9 cellular contexts compared by ENCODE assay signal in the genomic region with DNA sequence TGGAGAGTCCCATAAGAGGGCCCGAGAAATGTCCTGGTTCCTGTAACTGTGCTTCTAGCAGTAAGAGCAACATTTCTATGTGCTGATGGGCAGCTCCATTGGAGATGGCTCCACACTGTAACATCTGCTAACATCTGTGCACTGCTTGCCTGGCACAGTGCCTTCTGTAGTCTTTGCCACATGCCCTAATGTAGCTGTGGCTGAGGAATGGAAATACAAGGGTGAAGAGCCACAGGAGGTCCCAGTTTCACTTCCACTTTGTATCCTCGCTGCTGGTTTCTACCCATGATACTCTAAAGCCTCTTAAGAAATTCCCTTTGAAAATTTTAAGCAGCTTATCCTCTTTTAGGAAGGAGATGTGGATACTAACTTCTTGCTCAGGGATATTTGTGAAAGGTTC.
A peak's percentile ranks its signal among the peaks of the same experiment; 100 is the strongest.
DNase-seq lines count a peak whose midpoint lies in the region; ATAC-seq, FAIRE-seq and TF ChIP-seq lines count a peak whose summit lies in the region.
"Had no signal": no experiment of that assay in that cellular context is flagged by ENCODE, and none has a peak within 500 bp of the region (broad histone marks: within the 10 kb centered on the region; RNA-seq: fewer than 3 reads in every experiment).

No MANE protein-coding gene starts in this region.

- peak; percentile 95 for ATAC-seq in GM21529 (IDR thresholded peaks at IDR 0.05; ENCODE audit: unreplicated experiment)
- ATAC-seq in HG03565 (IDR thresholded peaks at IDR 0.05; ENCODE audit: unreplicated experiment): peak; percentile 71
- no peak for ATAC-seq in activated T-cell treated with anti-CD3 and anti-CD28 coated beads, Interleukin-2, amount 50 U/mL, for 72 hours (replicated peaks in 1 of 2)
- ATAC-seq: HCT116 had no signal

- DNase-seq in GM12891 (ENCODE audit: insufficient read length, low spot score): peak; percentile 9
- DNase-seq in germinal center (ENCODE audit: low spot score): peak; percentile 56
- no peak for DNase-seq in activated T-cell treated with anti-CD3 and anti-CD28 coated beads, Interleukin-2, amount 50 U/mL, for 72 hours
- no peak for DNase-seq in dermis blood vessel endothelial cell
- DNase-seq in NCI-H526 treated with DMSO at 0.1 percent for 48 hours (lab: John Stamatoyannopoulos, UW): no peak
- DNase-seq in NCI-H1048 (lab: John Stamatoyannopoulos, UW): no peak

- H3K27ac Mint-ChIP-seq in activated T-cell treated with anti-CD3 and anti-CD28 coated beads, Interleukin-2, amount 50 U/mL, for 72 hours: no peak overlapping the region

- FAIRE-seq in GM12891 (lab: Jason Lieb, UNC): peak; percentile 96

- no peak for TF ChIP-seq POLR2A in GM12891 (IDR thresholded peaks at IDR 0.05; ENCODE audit: low read depth, low read length)

- no peaks in the 10 kb centered on the region for H3K4me1 Mint-ChIP-seq in activated T-cell treated with anti-CD3 and anti-CD28 coated beads, Interleukin-2, amount 50 U/mL, for 72 hours (ENCODE audit: low read depth)

- H3K27me3 Mint-ChIP-seq in activated T-cell treated with anti-CD3 and anti-CD28 coated beads, Interleukin-2, amount 50 U/mL, for 72 hours (ENCODE audit: low read depth): no peaks in the 10 kb centered on the region

- H3K9me3 Mint-ChIP-seq in activated T-cell treated with anti-CD3 and anti-CD28 coated beads, Interleukin-2, amount 50 U/mL, for 72 hours: no peaks in the 10 kb centered on the region

- no peaks in the 10 kb centered on the region for H3K36me3 Mint-ChIP-seq in activated T-cell treated with anti-CD3 and anti-CD28 coated beads, Interleukin-2, amount 50 U/mL, for 72 hours (ENCODE audit: insufficient read depth in 2 of 2)

- no peak overlapping the region for H3K4me3 Mint-ChIP-seq in activated T-cell treated with anti-CD3 and anti-CD28 coated beads, Interleukin-2, amount 50 U/mL, for 72 hours

TF ChIP-seq in GM12891, 5 proteins besides CTCF, POLR2A, EP300 and RAD21:
- no peak for TF ChIP-seq TAF1 (IDR thresholded peaks at IDR 0.05; ENCODE audit: low read depth, low read length)
- peak; percentile 94 for TF ChIP-seq SPI1 (IDR thresholded peaks at IDR 0.05; ENCODE audit: low read depth, low read length)
TF ChIP-seq in GM12891: peak in this region for 1.

Comparison
In these comparisons a context has a peak if more than half of its experiments do, and no peak if none do; other contexts are left out.
1. DNase-seq: peak in GM12891 (single experiment) and germinal center (single experiment); none in activated T-cell treated with anti-CD3 and anti-CD28 coated beads, Interleukin-2, amount 50 U/mL, for 72 hours (0 of 2), dermis blood vessel endothelial cell (single experiment), NCI-H526 treated with DMSO at 0.1 percent for 48 hours (single experiment) and NCI-H1048 (single experiment).
2. ATAC-seq: peak in GM21529 (single experiment) and HG03565 (single experiment); none in activated T-cell treated with anti-CD3 and anti-CD28 coated beads, Interleukin-2, amount 50 U/mL, for 72 hours (0 of 2).